34 cellular contexts compared by ENCODE assay signal in genomic region chr2:16010011-16010410, GRCh38.
"Had no signal": no experiment of that assay in that cellular context is flagged by ENCODE, and none has a peak within 500 bp of the region (broad histone marks: within the 10 kb centered on the region; RNA-seq: fewer than 3 reads in every experiment).

No MANE protein-coding gene starts in this region.

- H3K4me3 ChIP-seq: MG63 had no signal

- H3K27me3 ChIP-seq: MG63 had no signal

- H3K36me3 ChIP-seq: MG63 had no signal

- H3K9me3 ChIP-seq: MG63 had no signal

- H3K27ac ChIP-seq: KMS-11 had no signal

- H3K9ac ChIP-seq: KMS-11 had no signal

- H3K4me2 ChIP-seq: KMS-11 had no signal

- DNase-seq: Karpas-422, Kasumi-1, MG63, MM.1S, MV-4-11, NCI-H1048, NCI-H1092, NCI-H1092 treated with DMSO at 0.1 percent for 48 hours, NCI-H1105, NCI-H1105 treated with DMSO at 0.1 percent for 48 hours, NCI-H1417, NCI-H1417 treated with DMSO at 0.1 percent for 48 hours, NCI-H1436, NCI-H1436 treated with DMSO at 0.1 percent for 48 hours, NCI-H146, NCI-H1694, NCI-H1694 treated with DMSO at 0.1 percent for 48 hours, NCI-H187, NCI-H187 treated with DMSO at 0.1 percent for 48 hours, NCI-H1930, NCI-H2029, NCI-H2029 treated with DMSO at 0.1 percent for 48 hours, NCI-H2081, NCI-H2081 treated with DMSO at 0.1 percent for 48 hours, NCI-H2107, NCI-H2171, NCI-H2171 treated with DMSO at 0.1 percent for 48 hours, NCI-H2227 treated with DMSO at 0.1 percent for 48 hours, NCI-H345, NCI-H446, NCI-H446 treated with DMSO at 0.1 percent for 48 hours, NCI-H510A, NCI-H510A treated with DMSO at 0.1 percent for 48 hours had no signal
